In the genomic region with DNA sequence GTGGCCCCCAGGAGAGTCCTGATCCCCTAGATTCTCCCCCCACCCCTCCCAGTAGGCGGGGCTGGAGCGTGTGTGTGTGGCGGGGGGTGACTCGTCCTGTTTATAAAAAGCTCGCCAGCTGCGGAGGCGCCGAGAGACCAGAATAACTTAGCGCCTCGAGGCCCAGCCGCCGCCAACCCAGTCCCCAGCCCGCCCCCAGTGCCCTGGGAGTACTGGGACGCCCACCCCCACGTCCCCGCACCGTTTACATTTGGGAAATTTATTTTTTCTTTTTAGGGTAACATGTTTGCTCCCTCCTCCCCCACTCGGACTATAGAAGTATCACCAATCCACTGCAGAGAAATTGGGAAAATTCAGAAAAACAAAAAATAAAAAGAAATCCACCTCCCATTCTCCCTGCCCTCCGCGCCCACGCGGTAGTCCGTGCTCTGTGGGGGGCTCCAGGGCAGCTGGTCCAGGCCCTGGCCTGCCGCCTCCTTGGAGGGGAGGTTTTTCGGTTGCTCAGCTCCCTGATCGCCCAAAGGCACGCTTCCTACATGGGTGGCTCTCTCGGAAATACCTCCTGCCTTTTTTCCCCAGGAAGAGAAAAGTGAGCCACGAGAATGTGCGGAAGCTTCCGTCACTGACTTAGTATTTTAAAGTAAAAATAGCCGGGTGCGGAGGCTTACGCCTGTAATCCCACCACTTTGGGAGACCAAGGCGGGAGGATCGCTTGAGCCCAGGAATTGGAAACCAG, we compare ENCODE assay signal across 8 cellular contexts. TPM values are rescaled to one million over a fixed set of nuclear protein-coding genes. Genes with fewer than 3 reads are reported as not detected.
A peak's percentile ranks its signal among the peaks of the same experiment; 100 is the strongest.
DNase-seq lines count a peak whose midpoint lies in the region; ATAC-seq and TF ChIP-seq lines count a peak whose summit lies in the region.

No MANE protein-coding gene starts in this region.

- TF ChIP-seq CTCF in brain (conservative IDR thresholded peaks at IDR 0.05) (no peak), psoas muscle (IDR thresholded peaks at IDR 0.05) (no peak)

- H3K27ac Mint-ChIP-seq in CD4-positive, alpha-beta memory T cell = peak overlapping the region in 6 of 7 donors; percentile 79 to 98 (median 98)
- peak overlapping the region; percentile 98 to 100 (median 99) for H3K27ac Mint-ChIP-seq in brain

- peaks cover 0 to 4% of the 10 kb centered on the region in 2 donors for H3K36me3 Mint-ChIP-seq in CD4-positive, alpha-beta memory T cell
- H3K36me3 Mint-ChIP-seq in brain = peaks cover 15% of the 10 kb centered on the region

- WGBS in psoas muscle, 3 donors = 17% methylated on average over 36 of the region's 36 CpGs

- no peaks in the 10 kb centered on the region for H3K36me3 ChIP-seq in CD4-positive, alpha-beta memory T cell (ENCODE audit: insufficient read depth, low read length)
- H3K36me3 ChIP-seq in psoas muscle (ENCODE audit: insufficient read depth in 1 of 2, low read depth in 1 of 2) = no peaks in the 10 kb centered on the region

- in situ Hi-C loops in KBM-7 (cut with MboI; ENCODE audit: low pct_unique_long_range_greater_than_20kb, low sequenced_read_pairs) = no loop called here

- peak overlapping the region; percentile 63 for H3K27ac ChIP-seq in CD4-positive, alpha-beta memory T cell (ENCODE audit: low read depth, low read length)
- H3K27ac ChIP-seq in psoas muscle = peak overlapping the region; percentile 98

- ATAC-seq in psoas muscle = peak; percentile 52 to 80 (median 70)
- ATAC-seq in GM21526 (IDR thresholded peaks at IDR 0.05; ENCODE audit: low FRiP score, unreplicated experiment) = no peak
- ATAC-seq in HG03095 (IDR thresholded peaks at IDR 0.05; ENCODE audit: unreplicated experiment) = no peak

- H3K4me1 ChIP-seq in CD4-positive, alpha-beta memory T cell (ENCODE audit: insufficient read depth, low read length) = peaks cover 23% of the 10 kb centered on the region
- peaks cover 22% of the 10 kb centered on the region for H3K4me1 ChIP-seq in psoas muscle

- H3K27me3 Mint-ChIP-seq in CD4-positive, alpha-beta memory T cell = peaks cover 3% of the 10 kb centered on the region in 2 donors
- H3K27me3 Mint-ChIP-seq in brain = peaks cover 12% of the 10 kb centered on the region

- H3K9me3 Mint-ChIP-seq in CD4-positive, alpha-beta memory T cell = peaks cover 0 to 1% (median 0%) of the 10 kb centered on the region in 8 donors
- H3K9me3 Mint-ChIP-seq in brain = no peaks in the 10 kb centered on the region

- intact Hi-C loops in CD4-positive, alpha-beta memory T cell (cut with micrococcal nuclease) = loop anchor here (2.0 kb wide), 3 partner anchors 53 to 431 kb away; a partner anchor contains a TSS
- intact Hi-C loops in psoas muscle (cut with DNase I) = loop anchor here (2.0 to 5.0 kb wide), 3 partner anchors 117 to 207 kb away; a partner anchor contains a TSS

- H3K27me3 ChIP-seq in CD4-positive, alpha-beta memory T cell (ENCODE audit: insufficient read depth, low read length) = no peaks in the 10 kb centered on the region
- H3K27me3 ChIP-seq in psoas muscle (ENCODE audit: insufficient read depth in 3 of 3, low read length in 2 of 3) = no peaks in the 10 kb centered on the region

- POLR2A ChIA-PET in CD4-positive, alpha-beta memory T cell (lab: Charles Lee; ENCODE audit: partially characterized antibody) = interaction anchor here (0.9 to 5.3 kb wide), 10 partner anchors 13 to 220 kb away, joined by 3 to 78 read pairs (median 6); a partner anchor contains a TSS

- no peaks in the 10 kb centered on the region for H3K9me3 ChIP-seq in CD4-positive, alpha-beta memory T cell (ENCODE audit: control insufficient read depth in 1 of 2, low read length in 2 of 2)
- H3K9me3 ChIP-seq in psoas muscle = no peaks in the 10 kb centered on the region

- CTCF ChIA-PET in CD4-positive, alpha-beta memory T cell (lab: Charles Lee; ENCODE audit: partially characterized antibody) = interaction anchor here (2.2 to 10.7 kb wide), 6 partner anchors 13 to 183 kb away, joined by 6 to 150 read pairs (median 14); a partner anchor contains a TSS

- peak in 4 of 5 donors; percentile 28 to 68 (median 38) for DNase-seq in CD4-positive, alpha-beta memory T cell
- peak; percentile 63 for DNase-seq in KBM-7
- peak; percentile 27 for DNase-seq in T-helper 22 cell (ENCODE audit: low read depth)
- peak in 50 of 51 donors; percentile 5 to 85 (median 56) for DNase-seq in hypothalamus (lab: John Stamatoyannopoulos, UW)
- peak; percentile 85 to 94 for DNase-seq in psoas muscle

- peaks cover 13 to 33% (median 21%) of the 10 kb centered on the region in 4 donors for H3K4me1 Mint-ChIP-seq in CD4-positive, alpha-beta memory T cell
- H3K4me1 Mint-ChIP-seq in brain = peaks cover 48% of the 10 kb centered on the region

- peak overlapping the region; percentile 91 to 98 (median 96) for H3K4me3 Mint-ChIP-seq in CD4-positive, alpha-beta memory T cell
- H3K4me3 Mint-ChIP-seq in brain = peak overlapping the region; percentile 90 to 98 (median 95)

- H3K4me3 ChIP-seq in CD4-positive, alpha-beta memory T cell (ENCODE audit: low read length in 2 of 2) = peak overlapping the region; percentile 54 to 81
- H3K4me3 ChIP-seq in psoas muscle = peak overlapping the region; percentile 77

RNA-seq across cellular contexts. Expression of a gene that starts 1.5 kb away (rescaled TPM):
- total RNA-seq in CD4-positive, alpha-beta memory T cell = 1 to 10 TPM; 4.7 to 4.8 TPM
- 1 to 10 TPM in 1 of 2 donors, under 1 TPM in 1; 0.59 to 1.0 TPM for polyA plus RNA-seq in CD4-positive, alpha-beta memory T cell
- polyA plus RNA-seq in brain (ENCODE audit: insufficient read depth, low read depth, low replicate concordance) (184 TPM), psoas muscle (1 to 10 TPM in 1 of 3 donors, under 1 TPM in 2; 0.44 to 1.4 (median 0.81) TPM)
- 1 to 10 TPM in 2 of 4 donors, under 1 TPM in 2; 0.86 to 3.6 (median 1.5) TPM for total RNA-seq in psoas muscle

RNA-seq across cellular contexts. Expression of a gene that starts 12.3 kb away (rescaled TPM):
- 1 to 10 TPM; 7.6 to 7.8 TPM for total RNA-seq in CD4-positive, alpha-beta memory T cell
- 10 to 100 TPM; 10.5 to 13.7 TPM for polyA plus RNA-seq in CD4-positive, alpha-beta memory T cell
- polyA plus RNA-seq in brain (ENCODE audit: insufficient read depth, low read depth, low replicate concordance) (19.0 TPM), psoas muscle (10 to 100 TPM; 19.9 to 23.3 (median 20.7) TPM)
- total RNA-seq in psoas muscle = 10 to 100 TPM in 1 of 4 donors, 1 to 10 TPM in 3; 5.9 to 12.7 (median 8.4) TPM

RNA-seq across cellular contexts. Expression of a gene that starts 20.9 kb away (rescaled TPM):
- under 1 TPM in 1 of 2 experiments, not detected in 1; 0.52 TPM for total RNA-seq in CD4-positive, alpha-beta memory T cell
- polyA plus RNA-seq in CD4-positive, alpha-beta memory T cell = not detected
- 0.25 TPM for polyA plus RNA-seq in brain (ENCODE audit: insufficient read depth, low read depth, low replicate concordance)
- total RNA-seq in psoas muscle = 1 to 10 TPM in 1 of 4 donors, under 1 TPM in 3; 0.27 to 2.5 (median 0.86) TPM
- polyA plus RNA-seq in psoas muscle = under 1 TPM; 0.43 to 0.86 (median 0.86) TPM

RNA-seq across cellular contexts. Expression of a gene that starts 31.7 kb away (rescaled TPM):
- total RNA-seq in CD4-positive, alpha-beta memory T cell = 10 to 100 TPM; 48.3 to 56.9 TPM
- polyA plus RNA-seq in CD4-positive, alpha-beta memory T cell = 10 to 100 TPM in 1 of 2 donors, 1 to 10 TPM in 1; 6.3 to 16.7 TPM
- polyA plus RNA-seq in brain (ENCODE audit: insufficient read depth, low read depth, low replicate concordance) (55.7 TPM), psoas muscle (10 to 100 TPM in 1 of 3 donors, 1 to 10 TPM in 2; 1.4 to 11.7 (median 4.7) TPM)
- 10 to 100 TPM in 3 of 4 donors, 1 to 10 TPM in 1; 4.3 to 21.5 (median 12.5) TPM for total RNA-seq in psoas muscle

RNA-seq across cellular contexts. Expression of a gene that starts 52.4 kb away (rescaled TPM):
- total RNA-seq in CD4-positive, alpha-beta memory T cell = 10 to 100 TPM; 18.1 to 23.0 TPM
- polyA plus RNA-seq in CD4-positive, alpha-beta memory T cell = 1 to 10 TPM; 1.5 to 6.6 TPM
- polyA plus RNA-seq in brain (ENCODE audit: insufficient read depth, low read depth, low replicate concordance) (30.0 TPM), psoas muscle (1 to 10 TPM; 4.6 to 6.0 (median 4.7) TPM)
- 10 to 100 TPM in 3 of 4 donors, 1 to 10 TPM in 1; 8.6 to 20.8 (median 15.0) TPM for total RNA-seq in psoas muscle

Comparison
In these comparisons a context has a peak if more than half of its experiments do, and no peak if none do; other contexts are left out.
1. DNase-seq: peak in every context shown above with its lines; median percentile 90 in psoas muscle; 63 in KBM-7; 56 in hypothalamus; 38 in CD4-positive, alpha-beta memory T cell; 27 in T-helper 22 cell.
2. ATAC-seq: peak in psoas muscle (4 of 4); none in GM21526 (single experiment) and HG03095 (single experiment).
3. RNA of a gene that starts 1.5 kb away (polyA plus RNA-seq): 184 TPM in brain (single experiment); 0.59 to 1.0 TPM in CD4-positive, alpha-beta memory T cell and 0.44 to 1.4 TPM in psoas muscle; every median in the first group is over 10 times any median in the second.